Comparison of ENCODE assay signal across 23 cellular contexts in the genomic region with DNA sequence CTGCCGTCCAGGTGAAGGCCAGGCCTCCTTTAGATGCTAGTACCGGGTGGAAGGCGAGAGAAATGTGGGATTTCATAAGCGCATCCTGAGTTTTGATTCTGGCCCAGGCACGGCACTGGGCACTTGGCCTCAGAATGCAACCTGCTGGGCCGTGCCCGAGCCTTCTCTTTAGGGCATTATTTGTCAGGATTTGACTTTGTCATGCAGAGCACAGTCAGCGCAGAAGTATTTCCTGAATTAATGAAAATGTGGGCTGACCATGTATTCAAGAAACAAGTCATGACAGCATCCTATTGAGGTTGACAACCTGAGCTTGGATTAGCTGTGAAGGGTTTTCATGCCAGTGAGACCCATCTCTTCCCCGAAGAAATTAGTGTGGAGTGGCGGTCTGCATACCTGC. TPM values are rescaled to one million over a fixed set of nuclear protein-coding genes. Genes with fewer than 3 reads are reported as not detected.
DNase-seq lines count a peak whose midpoint lies in the region; ATAC-seq, FAIRE-seq and TF ChIP-seq lines count a peak whose summit lies in the region.
"Had no signal": no experiment of that assay in that cellular context is flagged by ENCODE, and none has a peak within 500 bp of the region (broad histone marks: within the 10 kb centered on the region; RNA-seq: fewer than 3 reads in every experiment).

No MANE protein-coding gene starts in this region.

- TF ChIP-seq POLR2A in K562 (conservative IDR thresholded peaks at IDR 0.05) (no peak), lower leg skin (IDR thresholded peaks at IDR 0.05) (no peak)

- 86% methylated on average over 10 of the region's 10 CpGs for WGBS in K562 (ENCODE audit: insufficient coverage, low coverage, missing lambda C conversion rate)
- WGBS in lower leg skin, 2 donors: 77 to 78% methylated on average over 10 of the region's 10 CpGs

- no peak for TF ChIP-seq RAD21 in K562 (CRISPR knock-in tag; conservative IDR thresholded peaks at IDR 0.05 in 1 of 2, IDR thresholded peaks at IDR 0.05 in 1 of 2)

- H3K4me3 ChIP-seq in K562: no peak overlapping the region
- no peak overlapping the region for H3K4me3 ChIP-seq in lower leg skin (ENCODE audit: low read depth, poor library complexity, severe bottlenecking)
- H3K4me3 ChIP-seq: right lobe of liver, stomach, transverse colon had no signal

- peak overlapping the region; percentile 97 for H3K27ac Mint-ChIP-seq in glutamatergic neuron (ENCODE audit: unreplicated experiment)
- no peak overlapping the region for H3K27ac Mint-ChIP-seq in T-helper 2 cell treated with Interferon-gamma antibody and Interleukin-4, amounts not matched to agents 5 μg/mL and 100 μg/mL, for 36 hours
- H3K27ac Mint-ChIP-seq: activated CD4-positive, alpha-beta T cell treated with anti-CD3 and anti-CD28 coated beads for 36 hours; activated naive CD4-positive, alpha-beta T cell treated with anti-CD3 and anti-CD28 coated beads, Interleukin-2, amount 10 ng/mL, durations not matched to agents 7 days and 5 days; B cell had no signal

- H3K9ac ChIP-seq in K562 (ENCODE audit: insufficient read depth in 1 of 2, low read depth in 2 of 2, low read length in 2 of 2): no peak overlapping the region
- H3K9ac ChIP-seq: parathyroid adenoma had no signal

- H3K27me3 Mint-ChIP-seq in glutamatergic neuron (ENCODE audit: unreplicated experiment): peaks cover 10% of the 10 kb centered on the region
- H3K27me3 Mint-ChIP-seq in T-helper 2 cell treated with Interferon-gamma antibody and Interleukin-4, amounts not matched to agents 5 μg/mL and 100 μg/mL, for 36 hours (ENCODE audit: low read depth): no peaks in the 10 kb centered on the region
- H3K27me3 Mint-ChIP-seq: activated CD4-positive, alpha-beta T cell treated with anti-CD3 and anti-CD28 coated beads for 36 hours; activated naive CD4-positive, alpha-beta T cell treated with anti-CD3 and anti-CD28 coated beads, Interleukin-2, amount 10 ng/mL, durations not matched to agents 7 days and 5 days; B cell; naive thymus-derived CD8-positive, alpha-beta T cell had no signal

- H4K20me1 ChIP-seq in K562 (replicated peaks; ENCODE audit: control insufficient read depth, insufficient read depth, low read length): 0 out of 2 replicates have a peak, but pooled peaks cover 5% of the 10 kb centered on the region

- no peaks in the 10 kb centered on the region for H3K9me1 ChIP-seq in K562 (ENCODE audit: control insufficient read depth, insufficient read depth, low read length)

- TF ChIP-seq CTCF in K562 (IDR thresholded peaks at IDR 0.05 in 2 of 3, conservative IDR thresholded peaks at IDR 0.05 in 1 of 3; ENCODE audit: insufficient read depth in 2 of 3, low read depth in 1 of 3, low read length in 3 of 3) (no peak), glutamatergic neuron (IDR thresholded peaks at IDR 0.05; ENCODE audit: partially characterized antibody, unreplicated experiment) (no peak), lower leg skin (IDR thresholded peaks at IDR 0.05) (no peak)

- no peak overlapping the region for H3K27ac ChIP-seq in K562 (ENCODE audit: extremely low read depth, low read depth, low read length)
- H3K27ac ChIP-seq: parathyroid adenoma, right lobe of liver, stomach, transverse colon had no signal

- H3K79me2 ChIP-seq in K562 (ENCODE audit: control insufficient read depth, insufficient read depth, low read length): no peaks in the 10 kb centered on the region
- H3K79me2 ChIP-seq: parathyroid adenoma had no signal

- no peak overlapping the region for H3K4me2 ChIP-seq in K562 (ENCODE audit: insufficient read depth, low read length)

- POLR2A ChIA-PET in K562 (lab: Yijun Ruan, JAX): interaction anchor here (0.6 kb wide), 1 partner anchor 1051 kb away, joined by 4 read pairs; no protein-coding TSS in a partner anchor

- H3K4me1 ChIP-seq in K562 (replicated peaks in 1 of 2; ENCODE audit: control insufficient read depth in 2 of 2, insufficient read depth in 2 of 2, low read length in 2 of 2): peaks cover 0 to 13% of the 10 kb centered on the region in 2 experiments; a peak in 2 of 5 replicates
- H3K4me1 ChIP-seq: parathyroid adenoma, right lobe of liver, transverse colon had no signal

- H3K36me3 Mint-ChIP-seq in glutamatergic neuron (ENCODE audit: unreplicated experiment): peaks cover 5% of the 10 kb centered on the region
- peaks cover 9% of the 10 kb centered on the region for H3K36me3 Mint-ChIP-seq in T-helper 2 cell treated with Interferon-gamma antibody and Interleukin-4, amounts not matched to agents 5 μg/mL and 100 μg/mL, for 36 hours (ENCODE audit: low read depth)

- ATAC-seq in K562: no peak
- no peak for ATAC-seq in HG02884 (IDR thresholded peaks at IDR 0.05; ENCODE audit: unreplicated experiment)
- ATAC-seq: activated CD4-positive, alpha-beta T cell treated with anti-CD3 and anti-CD28 coated beads for 36 hours; naive thymus-derived CD8-positive, alpha-beta T cell had no signal

- DNase-seq in 8988T (peak; percentile 33), NCI-H226 (peak; percentile 22), K562 (ENCODE audit: extremely low read depth in 1 of 4, low spot score in 3 of 4) (no peak), glutamatergic neuron (no peak), medulla oblongata (ENCODE audit: extremely low spot score) (no peak), lower leg skin (ENCODE audit: low spot score in 2 of 2) (no peak)
- DNase-seq in T-helper 2 cell treated with Interferon-gamma antibody and Interleukin-4, amounts not matched to agents 5 μg/mL and 100 μg/mL, for 36 hours (ENCODE audit: low spot score): no peak
- DNase-seq: activated CD4-positive, alpha-beta T cell treated with anti-CD3 and anti-CD28 coated beads for 36 hours; activated naive CD4-positive, alpha-beta T cell treated with anti-CD3 and anti-CD28 coated beads, Interleukin-2, amount 10 ng/mL, durations not matched to agents 7 days and 5 days; effector CD4-positive, alpha-beta T cell; left cardiac atrium; MM.1S; naive thymus-derived CD8-positive, alpha-beta T cell; NCI-H1694 treated with DMSO at 0.1 percent for 48 hours; NCI-H774; right lobe of liver; SHP77; stomach; transverse colon had no signal

- TF ChIP-seq EP300 in K562 (IDR thresholded peaks at IDR 0.05; ENCODE audit: low read length): no peak

- intact Hi-C loops in K562 (cut with micrococcal nuclease): no loop called here
- intact Hi-C loops in lower leg skin (cut with DNase I; ENCODE audit: low total_unique reads): no loop called here

- FAIRE-seq in K562 (lab: Jason Lieb, UNC): peak; percentile 61
- FAIRE-seq: A204.1 had no signal

- H3K4me1 Mint-ChIP-seq in glutamatergic neuron (ENCODE audit: low read depth, unreplicated experiment): peaks cover 30% of the 10 kb centered on the region
- H3K4me1 Mint-ChIP-seq in T-helper 2 cell treated with Interferon-gamma antibody and Interleukin-4, amounts not matched to agents 5 μg/mL and 100 μg/mL, for 36 hours (ENCODE audit: low read depth): no peaks in the 10 kb centered on the region
- H3K4me1 Mint-ChIP-seq: activated naive CD4-positive, alpha-beta T cell treated with anti-CD3 and anti-CD28 coated beads, Interleukin-2, amount 10 ng/mL, durations not matched to agents 7 days and 5 days; B cell; naive thymus-derived CD8-positive, alpha-beta T cell had no signal

- H3K4me3 Mint-ChIP-seq in glutamatergic neuron (ENCODE audit: unreplicated experiment): peak overlapping the region; percentile 39
- H3K4me3 Mint-ChIP-seq in T-helper 2 cell treated with Interferon-gamma antibody and Interleukin-4, amounts not matched to agents 5 μg/mL and 100 μg/mL, for 36 hours: no peak overlapping the region
- H3K4me3 Mint-ChIP-seq: activated CD4-positive, alpha-beta T cell treated with anti-CD3 and anti-CD28 coated beads for 36 hours; activated naive CD4-positive, alpha-beta T cell treated with anti-CD3 and anti-CD28 coated beads, Interleukin-2, amount 10 ng/mL, durations not matched to agents 7 days and 5 days; B cell; naive thymus-derived CD8-positive, alpha-beta T cell had no signal

- H3K27me3 ChIP-seq in K562 (ENCODE audit: control insufficient read depth in 2 of 2, insufficient read depth in 2 of 2, low read length in 2 of 2): no peaks in the 10 kb centered on the region
- H3K27me3 ChIP-seq: right lobe of liver, stomach, transverse colon had no signal

- H3K9me3 ChIP-seq in K562 (replicated peaks; ENCODE audit: control insufficient read depth, insufficient read depth, low read depth, low read length): no peaks in the 10 kb centered on the region
- H3K9me3 ChIP-seq: right lobe of liver, stomach, transverse colon had no signal

- in situ Hi-C loops in K562 (cut with MboI): loop anchor here (25.0 kb wide), 1 partner anchor 627 kb away; no protein-coding TSS in a partner anchor

- CTCF ChIA-PET in K562 (lab: Yijun Ruan, JAX; ENCODE audit: low intra/inter-chr PET ratio): no interaction called here

- H3K36me3 ChIP-seq in K562 (ENCODE audit: control insufficient read depth, insufficient read depth, low read length): peaks cover 23% of the 10 kb centered on the region; the same call in 1 of the 3 replicates

- no TSS peak for BruUV-seq in K562 (replicated peaks; lab: Mats Ljungman, UMichigan)

- H3K9me3 Mint-ChIP-seq in glutamatergic neuron (ENCODE audit: unreplicated experiment): peaks cover 7% of the 10 kb centered on the region
- no peaks in the 10 kb centered on the region for H3K9me3 Mint-ChIP-seq in T-helper 2 cell treated with Interferon-gamma antibody and Interleukin-4, amounts not matched to agents 5 μg/mL and 100 μg/mL, for 36 hours
- H3K9me3 Mint-ChIP-seq: activated naive CD4-positive, alpha-beta T cell treated with anti-CD3 and anti-CD28 coated beads, Interleukin-2, amount 10 ng/mL, durations not matched to agents 7 days and 5 days; naive thymus-derived CD8-positive, alpha-beta T cell had no signal

- H2AFZ ChIP-seq in K562 (ENCODE audit: low read depth, low read length): no peak overlapping the region
- H2AFZ ChIP-seq: parathyroid adenoma had no signal

RNA-seq across cellular contexts. Expression of a gene that starts 34.4 kb away (rescaled TPM):
- 40.0 and 67.1 TPM in 2 replicates for total RNA-seq in K562 (2011; cell fraction: chromatin; rRNA removed; ENCODE audit: low replicate concordance)
- 37.7 and 41.1 TPM in 2 replicates for total RNA-seq in K562 (2011; cell fraction: nucleolus; rRNA removed)
- 32.6 and 36.3 TPM in 2 replicates for total RNA-seq in K562 (2011; cell fraction: nucleoplasm; rRNA removed)
- total RNA-seq in K562 (2014; rRNA removed): 103 TPM in 2 replicates
- 54.8 and 61.6 TPM in 2 replicates for total RNA-seq in K562 (2014; rRNA removed; fragmentation: Illumina TruSeq; extraction: Trizol)
- 63.5 and 64.7 TPM in 2 replicates for total RNA-seq in K562 (2015; rRNA removed; fragmentation: Illumina TruSeq; extraction: Trizol)
- 97.2 and 104 TPM in 2 replicates for total RNA-seq in K562 (2021)
- polyA plus RNA-seq in K562 (2011; rRNA removed): 58.2 and 75.8 TPM in 2 replicates
- polyA plus RNA-seq in K562 (2011; cell fraction: cytosol; rRNA removed): 52.0 and 58.7 TPM in 2 replicates
- polyA plus RNA-seq in K562 (2011; cell fraction: nucleus; rRNA removed): 32.6 and 33.3 TPM in 2 replicates
- 60.9 and 95.2 TPM in 2 replicates for polyA plus RNA-seq in K562 (2012)
- polyA plus RNA-seq in K562 (2014; fragmentation: Illumina TruSeq; extraction: Trizol): 87.3 and 95.3 TPM in 2 replicates
- 1 to 10 TPM; 1.6 to 4.0 TPM for polyA plus RNA-seq in K562 (2014; fragmentation: Nextera tagmentation; extraction: Ambion mirVana)
- 88.8 and 89.8 TPM in 2 replicates for polyA plus RNA-seq in K562 (2014; rRNA removed)
- 35.3 and 51.6 TPM in 2 replicates for polyA minus RNA-seq in K562 (2011; rRNA and poly(A)+ RNA removed)
- 14.3 and 22.3 TPM in 2 replicates for polyA minus RNA-seq in K562 (2011; cell fraction: cytosol; rRNA and poly(A)+ RNA removed)
- polyA minus RNA-seq in K562 (2011; cell fraction: nucleus; rRNA and poly(A)+ RNA removed): 12.6 and 13.2 TPM in 2 replicates
- 28.9 TPM for total RNA-seq in glutamatergic neuron (ENCODE audit: unreplicated experiment)
- total RNA-seq in lower leg skin: 10 to 100 TPM; 22.7 to 47.6 (median 37.1) TPM

RNA-seq across cellular contexts. Expression of a gene that starts 53.2 kb away (rescaled TPM):
- 22.2 and 28.1 TPM in 2 replicates for total RNA-seq in K562 (2011; cell fraction: chromatin; rRNA removed; ENCODE audit: low replicate concordance)
- 9.6 and 12.2 TPM in 2 replicates for total RNA-seq in K562 (2011; cell fraction: nucleolus; rRNA removed)
- 10.9 and 17.3 TPM in 2 replicates for total RNA-seq in K562 (2011; cell fraction: nucleoplasm; rRNA removed)
- total RNA-seq in K562 (2014; rRNA removed): 6.6 and 15.4 TPM in 2 replicates
- 6.9 and 8.5 TPM in 2 replicates for total RNA-seq in K562 (2014; rRNA removed; fragmentation: Illumina TruSeq; extraction: Trizol)
- 7.6 and 10.7 TPM in 2 replicates for total RNA-seq in K562 (2015; rRNA removed; fragmentation: Illumina TruSeq; extraction: Trizol)
- 8.6 and 10.2 TPM in 2 replicates for total RNA-seq in K562 (2021)
- polyA plus RNA-seq in K562 (2011; rRNA removed): 10.3 and 12.3 TPM in 2 replicates
- 5.9 and 8.6 TPM in 2 replicates for polyA plus RNA-seq in K562 (2011; cell fraction: cytosol; rRNA removed)
- 9.7 and 10.1 TPM in 2 replicates for polyA plus RNA-seq in K562 (2011; cell fraction: nucleus; rRNA removed)
- 11.1 and 13.1 TPM in 2 replicates for polyA plus RNA-seq in K562 (2012)
- 3.1 and 3.3 TPM in 2 replicates for polyA plus RNA-seq in K562 (2014; fragmentation: Illumina TruSeq; extraction: Trizol)
- polyA plus RNA-seq in K562 (2014; fragmentation: Nextera tagmentation; extraction: Ambion mirVana): 1 to 10 TPM; 1.2 to 1.5 TPM
- polyA plus RNA-seq in K562 (2014; rRNA removed): 9.9 and 13.3 TPM in 2 replicates
- polyA minus RNA-seq in K562 (2011; rRNA and poly(A)+ RNA removed): 8.2 and 13.5 TPM in 2 replicates
- polyA minus RNA-seq in K562 (2011; cell fraction: cytosol; rRNA and poly(A)+ RNA removed): 2.7 and 4.7 TPM in 2 replicates
- 3.9 and 7.1 TPM in 2 replicates for polyA minus RNA-seq in K562 (2011; cell fraction: nucleus; rRNA and poly(A)+ RNA removed)
- 22.6 TPM for total RNA-seq in glutamatergic neuron (ENCODE audit: unreplicated experiment)
- 10 to 100 TPM; 20.4 to 53.1 (median 31.3) TPM for total RNA-seq in lower leg skin

Comparison
In these comparisons a context has a peak if more than half of its experiments do, and no peak if none do; other contexts are left out.
1. DNase-seq: peak in 8988T (single experiment) and NCI-H226 (single experiment); none in K562 (0 of 4), glutamatergic neuron (single experiment), T-helper 2 cell treated with Interferon-gamma antibody and Interleukin-4, amounts not matched to agents 5 μg/mL and 100 μg/mL, for 36 hours (single experiment), medulla oblongata (single experiment) and lower leg skin (0 of 2).